ENCODE assay signal across 8 cellular contexts in the genomic region with DNA sequence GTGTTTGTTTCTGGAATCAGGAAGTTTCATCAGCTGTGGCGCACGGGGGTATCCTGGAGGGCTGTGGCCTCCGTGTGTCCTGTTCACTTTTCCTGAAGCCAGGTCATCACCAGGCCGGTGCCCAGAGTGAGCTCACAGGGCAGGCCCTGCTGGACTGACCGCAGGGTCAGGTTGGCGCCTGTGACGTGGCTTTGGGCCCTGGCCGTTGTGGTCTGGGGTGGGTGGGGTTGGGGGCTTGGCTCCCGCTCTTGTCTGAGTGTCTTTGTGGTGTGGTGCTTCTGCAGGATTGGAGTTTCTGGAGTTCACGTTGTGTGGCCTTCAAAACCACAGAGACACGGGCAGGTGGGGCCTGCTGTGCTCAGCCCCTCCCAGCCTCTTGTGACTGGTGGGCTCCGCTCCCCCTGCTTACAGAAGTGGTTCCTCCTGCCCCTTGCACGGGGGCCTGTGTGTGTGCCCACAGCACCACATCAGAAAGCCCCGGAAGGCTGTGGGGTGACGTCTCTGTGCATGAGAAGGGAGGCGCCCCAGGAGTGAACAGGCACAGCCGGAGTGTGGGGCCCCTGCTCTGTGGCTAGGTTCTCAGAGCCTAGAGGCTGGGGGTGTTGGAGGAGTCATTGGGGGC.
A peak's percentile ranks its signal among the peaks of the same experiment; 100 is the strongest.
DNase-seq lines count a peak whose midpoint lies in the region; ATAC-seq lines count a peak whose summit lies in the region.

No MANE protein-coding gene starts in this region.

- ATAC-seq in GM21723 (IDR thresholded peaks at IDR 0.05; ENCODE audit: unreplicated experiment), result peak; percentile 62

- peak; percentile 48 to 50 for DNase-seq in activated CD4-positive, alpha-beta T cell treated with anti-CD3 and anti-CD28 coated beads, Interleukin-2, amount 50 U/mL, for 4 hours
- peak; percentile 81 for DNase-seq in effector CD8-positive, alpha-beta T cell (lab: John Stamatoyannopoulos, UW)
- peak; percentile 74 to 80 for DNase-seq in stimulated activated CD8-positive, alpha-beta memory T cell treated with anti-CD3 and anti-CD28 coated beads, Interleukin-15, amount 100 ng/mL, for 48 hours (ENCODE audit: low read depth in 2 of 2)
- DNase-seq in NCI-H146 treated with DMSO at 0.1 percent for 48 hours (lab: John Stamatoyannopoulos, UW; ENCODE audit: unreplicated experiment) (no peak), amygdala (lab: John Stamatoyannopoulos, UW) (no peak), NCI-H510A treated with DMSO at 0.1 percent for 48 hours (lab: John Stamatoyannopoulos, UW) (no peak), NCI-H446 (lab: John Stamatoyannopoulos, UW) (no peak)

Comparison
In these comparisons a context has a peak if more than half of its experiments do, and no peak if none do; other contexts are left out.
1. DNase-seq: peak in activated CD4-positive, alpha-beta T cell treated with anti-CD3 and anti-CD28 coated beads, Interleukin-2, amount 50 U/mL, for 4 hours (2 of 2), effector CD8-positive, alpha-beta T cell (single experiment) and stimulated activated CD8-positive, alpha-beta memory T cell treated with anti-CD3 and anti-CD28 coated beads, Interleukin-15, amount 100 ng/mL, for 48 hours (2 of 2); none in NCI-H146 treated with DMSO at 0.1 percent for 48 hours (single experiment), amygdala (0 of 56), NCI-H510A treated with DMSO at 0.1 percent for 48 hours (single experiment) and NCI-H446 (0 of 2).